In the genomic region with DNA sequence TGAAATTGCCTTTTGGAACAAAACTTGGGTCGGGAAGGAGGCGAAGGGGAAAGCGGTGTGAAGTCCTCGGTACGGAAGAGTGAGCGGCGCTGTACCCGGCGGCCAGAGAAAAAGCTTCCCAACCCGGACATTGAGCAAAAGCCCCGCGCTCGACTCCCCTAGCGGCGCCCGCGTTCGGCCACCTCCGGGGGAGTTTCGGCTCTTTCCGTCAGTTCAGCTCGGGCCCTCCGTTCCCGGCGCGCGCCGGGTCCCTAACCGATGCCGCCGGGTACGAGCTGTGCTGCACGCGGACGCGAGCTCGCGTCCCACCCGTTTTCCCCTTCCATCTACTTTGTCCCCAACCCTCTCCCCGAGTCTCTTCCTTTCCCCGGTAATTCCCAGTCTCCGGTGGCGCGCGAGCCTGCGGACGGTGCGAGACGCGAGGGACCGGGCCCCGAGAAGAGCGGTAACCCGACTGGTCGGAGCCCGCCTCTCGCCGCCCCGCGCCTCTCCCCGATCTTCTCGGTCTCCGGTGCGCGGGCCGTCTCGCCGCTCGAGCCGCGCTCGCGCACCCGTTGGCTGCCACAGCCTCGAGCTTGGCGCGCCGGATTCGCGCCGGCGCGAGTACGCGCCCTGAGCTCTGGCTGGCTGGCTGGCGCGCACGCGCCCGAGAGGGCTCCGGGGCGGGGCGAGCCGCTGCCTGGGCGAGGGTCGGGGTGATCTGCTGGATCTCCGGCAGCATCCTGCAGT, we compare ENCODE assay signal across 8 cellular contexts. TPM values are rescaled to one million over a fixed set of nuclear protein-coding genes. Genes with fewer than 3 reads are reported as not detected.
DNase-seq lines count a peak whose midpoint lies in the region; ATAC-seq, FAIRE-seq and TF ChIP-seq lines count a peak whose summit lies in the region.

No MANE protein-coding gene starts in this region.

- ATAC-seq in HG03442 (IDR thresholded peaks at IDR 0.05; ENCODE audit: unreplicated experiment) (peak; percentile 68), HepG2 (peak; percentile 87)

- peak; percentile 55; the same call in 1 of the 2 replicates for TF ChIP-seq RAD21 in HepG2 (CRISPR knock-in tag; IDR thresholded peaks at IDR 0.05)

- WGBS in HepG2 (ENCODE audit: low lambda C conversion rate), result 2% methylated on average over 46 of the region's 97 CpGs

- H2AFZ ChIP-seq in HepG2 (ENCODE audit: low read length), result peak overlapping the region; percentile 25

- peaks cover 42% of the 10 kb centered on the region for H3K79me2 ChIP-seq in HepG2 (ENCODE audit: insufficient read depth, low read length)

- peak overlapping the region; percentile 79 for H3K4me2 ChIP-seq in HepG2 (ENCODE audit: low read depth, low read length)

- H4K20me1 ChIP-seq in HepG2 (ENCODE audit: insufficient read depth, low read length), result peaks cover 3% of the 10 kb centered on the region; the same call in 1 of the 2 replicates

- POLR2A ChIA-PET in HepG2 (lab: Yijun Ruan, JAX), result interaction anchor here (0.6 to 2.2 kb wide), 34 partner anchors 9 to 374 kb away, joined by 3 to 41 read pairs (median 4); partner anchors contain the start of genes DNAJC22, TMBIM6 and TROAP

- TSS peak; percentile 93 for BruUV-seq in HepG2 (replicated peaks; lab: Mats Ljungman, UMichigan)

- H3K4me1 Mint-ChIP-seq in activated CD4-positive, alpha-beta T cell treated with anti-CD3 and anti-CD28 coated beads, Interleukin-2, amount 10 ng/mL, durations not matched to agents 24 days and 14 days, result peaks cover 30% of the 10 kb centered on the region

- H3K36me3 ChIP-seq in HepG2 (replicated peaks in 1 of 2; ENCODE audit: control insufficient read depth in 1 of 2, insufficient read depth in 2 of 2, low read length in 2 of 2), result no peaks in the 10 kb centered on the region; a peak in 1 of 5 replicates

- CTCF ChIA-PET in HepG2 (lab: Yijun Ruan, JAX; ENCODE audit: low intra/inter-chr PET ratio, low total read pairs), result no interaction called here

- H3K36me3 Mint-ChIP-seq in activated CD4-positive, alpha-beta T cell treated with anti-CD3 and anti-CD28 coated beads, Interleukin-2, amount 10 ng/mL, durations not matched to agents 24 days and 14 days (ENCODE audit: low read depth), result peaks cover 10% of the 10 kb centered on the region

- peaks cover 1% of the 10 kb centered on the region for H3K27me3 Mint-ChIP-seq in activated CD4-positive, alpha-beta T cell treated with anti-CD3 and anti-CD28 coated beads, Interleukin-2, amount 10 ng/mL, durations not matched to agents 24 days and 14 days

- intact Hi-C loops in activated CD4-positive, alpha-beta T cell treated with anti-CD3 and anti-CD28 coated beads, Interleukin-2, amount 10 ng/mL, durations not matched to agents 24 days and 14 days (cut with micrococcal nuclease), result loop anchor here (1.0 kb wide), 2 partner anchors 44 to 84 kb away; partner anchors contain the start of gene TROAP
- intact Hi-C loops in HepG2 (cut with micrococcal nuclease; ENCODE audit: unreplicated experiment), result loop anchor here (10.0 kb wide), 1 partner anchor 58 kb away; no protein-coding TSS in a partner anchor

- in situ Hi-C loops in HepG2 (cut with HindIII; ENCODE audit: extremely low pct_ligation_motif_present, low pct_unique_long_range_greater_than_20kb), result loop anchor here (5.0 kb wide), 1 partner anchor 130 kb away; no protein-coding TSS in a partner anchor

- peaks cover 56% of the 10 kb centered on the region for H3K4me1 ChIP-seq in HepG2 (ENCODE audit: insufficient read depth, low read length)

- peak overlapping the region; percentile 89 for H3K9ac ChIP-seq in HepG2 (ENCODE audit: insufficient read depth, low read depth, low read length)

- H3K27me3 ChIP-seq in HepG2 (ENCODE audit: control insufficient read depth in 1 of 2, insufficient read depth in 2 of 2, low read length in 2 of 2), result no peaks in the 10 kb centered on the region; a peak in 1 of 5 replicates

- no peak for FAIRE-seq in HepG2 (lab: Jason Lieb, UNC)

- no peaks in the 10 kb centered on the region for H3K9me3 ChIP-seq in HepG2 (ENCODE audit: low read length)

- TF ChIP-seq CTCF in coronary artery (IDR thresholded peaks at IDR 0.05), result no peak
- TF ChIP-seq CTCF in HepG2 (CRISPR knock-in tag; IDR thresholded peaks at IDR 0.05), result no peak

- DNase-seq in Ammon's horn (ENCODE audit: low spot score) (peak; percentile 79), NCI-H524 (lab: John Stamatoyannopoulos, UW) (peak; percentile 91 to 95), coronary artery (ENCODE audit: low spot score) (peak; percentile 93), HepG2 (ENCODE audit: low spot score) (peak; percentile 88)
- peak; percentile 97 for DNase-seq in activated CD4-positive, alpha-beta T cell treated with anti-CD3 and anti-CD28 coated beads, Interleukin-2, amount 10 ng/mL, durations not matched to agents 24 days and 14 days
- DNase-seq in stimulated activated CD4-positive, alpha-beta T cell treated with anti-CD3 and anti-CD28 coated beads, Interleukin-2, amount 100 ng/mL, for 4 hours (ENCODE audit: low read depth), result peak; percentile 72

- H3K27ac Mint-ChIP-seq in activated CD4-positive, alpha-beta T cell treated with anti-CD3 and anti-CD28 coated beads, Interleukin-2, amount 10 ng/mL, durations not matched to agents 24 days and 14 days, result peak overlapping the region; percentile 93

- H3K4me3 Mint-ChIP-seq in activated CD4-positive, alpha-beta T cell treated with anti-CD3 and anti-CD28 coated beads, Interleukin-2, amount 10 ng/mL, durations not matched to agents 24 days and 14 days, result peak overlapping the region; percentile 85

- H3K4me3 ChIP-seq in coronary artery (peak overlapping the region; percentile 85), HepG2 (replicated peaks in 1 of 3; ENCODE audit: insufficient read depth in 1 of 3, low read depth in 2 of 3, low read length in 3 of 3) (peak overlapping the region; percentile 80 to 97 (median 83))

- peak overlapping the region; percentile 74 to 95 for H3K27ac ChIP-seq in coronary artery
- peak overlapping the region; percentile 97 for H3K27ac ChIP-seq in HepG2 (ENCODE audit: extremely low read length, insufficient read depth, low read length)

- no peaks in the 10 kb centered on the region for H3K9me3 Mint-ChIP-seq in activated CD4-positive, alpha-beta T cell treated with anti-CD3 and anti-CD28 coated beads, Interleukin-2, amount 10 ng/mL, durations not matched to agents 24 days and 14 days

- TF ChIP-seq EP300 in HepG2 (IDR thresholded peaks at IDR 0.05; ENCODE audit: low read depth in 2 of 2, low read length in 2 of 2) (no peak), HepG2 (CRISPR knock-in tag; IDR thresholded peaks at IDR 0.05; ENCODE audit: borderline replicate concordance) (no peak)

- TF ChIP-seq POLR2A in GM19193 (IDR thresholded peaks at IDR 0.05; ENCODE audit: extremely low read depth, insufficient read depth, insufficient read length) (peak; percentile 93), HepG2 (IDR thresholded peaks at IDR 0.05; ENCODE audit: insufficient read depth in 1 of 2, low read depth in 2 of 2, low read length in 2 of 2) (peak; percentile 62 to 81)

RNA-seq across cellular contexts. Expression of gene SPATS2, which starts 0.4 kb away (rescaled TPM):
- 14.5 and 16.2 TPM in 2 replicates for total RNA-seq in activated CD4-positive, alpha-beta T cell treated with anti-CD3 and anti-CD28 coated beads, Interleukin-2, amount 10 ng/mL, durations not matched to agents 24 days and 14 days
- 19.3 and 27.2 TPM in 2 replicates for total RNA-seq in HepG2 (2016; rRNA removed; fragmentation: Illumina TruSeq; extraction: Trizol)
- 20.9 and 21.2 TPM in 2 replicates for total RNA-seq in HepG2 (2016; cell fraction: cytosol; rRNA removed; fragmentation: Illumina TruSeq; extraction: Trizol; ENCODE audit: low read depth)
- total RNA-seq in HepG2 (2016; cell fraction: insoluble cytoplasmic fraction; rRNA removed; fragmentation: Illumina TruSeq; extraction: Trizol), result 19.2 and 23.0 TPM in 2 replicates
- 22.6 and 23.1 TPM in 2 replicates for total RNA-seq in HepG2 (2016; cell fraction: membrane; rRNA removed; fragmentation: Illumina TruSeq; extraction: Trizol)
- total RNA-seq in HepG2 (2016; cell fraction: nucleus; rRNA removed; fragmentation: Illumina TruSeq; extraction: Trizol), result 16.9 and 19.5 TPM in 2 replicates
- polyA plus RNA-seq in HepG2 (2011; rRNA removed), result 24.9 and 28.1 TPM in 2 replicates
- polyA plus RNA-seq in HepG2 (2011; cell fraction: cytosol; rRNA removed), result 16.7 and 21.9 TPM in 2 replicates
- 15.8 and 19.7 TPM in 2 replicates for polyA plus RNA-seq in HepG2 (2011; cell fraction: nucleus; rRNA removed)
- 13.4 and 17.4 TPM in 2 replicates for polyA plus RNA-seq in HepG2 (2012)
- polyA plus RNA-seq in HepG2 (2016; cell fraction: cytosol; fragmentation: Illumina TruSeq; extraction: Trizol; ENCODE audit: low read depth), result 5.2 and 7.9 TPM in 2 replicates
- 30.6 and 32.3 TPM in 2 replicates for polyA plus RNA-seq in HepG2 (2016; cell fraction: insoluble cytoplasmic fraction; fragmentation: Illumina TruSeq; extraction: Trizol; ENCODE audit: low read depth)
- 16.0 and 17.8 TPM in 2 replicates for polyA plus RNA-seq in HepG2 (2016; cell fraction: membrane; fragmentation: Illumina TruSeq; extraction: Trizol; ENCODE audit: low read depth)
- polyA plus RNA-seq in HepG2 (2016; cell fraction: nucleus; fragmentation: Illumina TruSeq; extraction: Trizol; ENCODE audit: insufficient read depth, low read depth), result 32.3 and 37.2 TPM in 2 replicates
- 36.5 and 107 TPM in 2 replicates for polyA minus RNA-seq in HepG2 (2011; rRNA and poly(A)+ RNA removed; ENCODE audit: low replicate concordance)
- 22.7 and 27.1 TPM in 2 replicates for polyA minus RNA-seq in HepG2 (2011; cell fraction: cytosol; rRNA and poly(A)+ RNA removed)
- polyA minus RNA-seq in HepG2 (2011; cell fraction: nucleus; rRNA and poly(A)+ RNA removed), result 41.5 and 48.9 TPM in 2 replicates

RNA-seq across cellular contexts. Expression of gene DNAJC22, which starts 20.1 kb away (rescaled TPM):
- not detected in 2 replicates for total RNA-seq in activated CD4-positive, alpha-beta T cell treated with anti-CD3 and anti-CD28 coated beads, Interleukin-2, amount 10 ng/mL, durations not matched to agents 24 days and 14 days
- total RNA-seq in HepG2 (2016; rRNA removed; fragmentation: Illumina TruSeq; extraction: Trizol), result 23.0 and 31.7 TPM in 2 replicates
- 8.6 and 10.6 TPM in 2 replicates for total RNA-seq in HepG2 (2016; cell fraction: cytosol; rRNA removed; fragmentation: Illumina TruSeq; extraction: Trizol; ENCODE audit: low read depth)
- total RNA-seq in HepG2 (2016; cell fraction: insoluble cytoplasmic fraction; rRNA removed; fragmentation: Illumina TruSeq; extraction: Trizol), result 28.2 and 31.3 TPM in 2 replicates
- total RNA-seq in HepG2 (2016; cell fraction: membrane; rRNA removed; fragmentation: Illumina TruSeq; extraction: Trizol), result 31.0 and 32.2 TPM in 2 replicates
- 18.7 and 28.7 TPM in 2 replicates for total RNA-seq in HepG2 (2016; cell fraction: nucleus; rRNA removed; fragmentation: Illumina TruSeq; extraction: Trizol)
- polyA plus RNA-seq in HepG2 (2011; rRNA removed), result 25.2 and 25.3 TPM in 2 replicates
- 21.8 and 23.4 TPM in 2 replicates for polyA plus RNA-seq in HepG2 (2011; cell fraction: cytosol; rRNA removed)
- polyA plus RNA-seq in HepG2 (2011; cell fraction: nucleus; rRNA removed), result 17.7 and 19.2 TPM in 2 replicates
- 12.3 and 19.2 TPM in 2 replicates for polyA plus RNA-seq in HepG2 (2012)
- polyA plus RNA-seq in HepG2 (2016; cell fraction: cytosol; fragmentation: Illumina TruSeq; extraction: Trizol; ENCODE audit: low read depth), result 8.0 and 8.6 TPM in 2 replicates
- 23.5 TPM in 2 replicates for polyA plus RNA-seq in HepG2 (2016; cell fraction: insoluble cytoplasmic fraction; fragmentation: Illumina TruSeq; extraction: Trizol; ENCODE audit: low read depth)
- 19.8 and 20.5 TPM in 2 replicates for polyA plus RNA-seq in HepG2 (2016; cell fraction: membrane; fragmentation: Illumina TruSeq; extraction: Trizol; ENCODE audit: low read depth)
- 33.4 and 37.4 TPM in 2 replicates for polyA plus RNA-seq in HepG2 (2016; cell fraction: nucleus; fragmentation: Illumina TruSeq; extraction: Trizol; ENCODE audit: insufficient read depth, low read depth)
- 5.2 and 42.6 TPM in 2 replicates for polyA minus RNA-seq in HepG2 (2011; rRNA and poly(A)+ RNA removed; ENCODE audit: low replicate concordance)
- polyA minus RNA-seq in HepG2 (2011; cell fraction: cytosol; rRNA and poly(A)+ RNA removed), result 11.0 and 11.7 TPM in 2 replicates
- polyA minus RNA-seq in HepG2 (2011; cell fraction: nucleus; rRNA and poly(A)+ RNA removed), result 13.9 and 17.5 TPM in 2 replicates

RNA-seq across cellular contexts. Expression of gene C1QL4, which starts 29.8 kb away (rescaled TPM):
- not detected in 2 replicates for total RNA-seq in activated CD4-positive, alpha-beta T cell treated with anti-CD3 and anti-CD28 coated beads, Interleukin-2, amount 10 ng/mL, durations not matched to agents 24 days and 14 days
- not detected in 2 replicates for total RNA-seq in HepG2 (2016; rRNA removed; fragmentation: Illumina TruSeq; extraction: Trizol)
- not detected in 2 replicates for total RNA-seq in HepG2 (2016; cell fraction: cytosol; rRNA removed; fragmentation: Illumina TruSeq; extraction: Trizol; ENCODE audit: low read depth)
- total RNA-seq in HepG2 (2016; cell fraction: insoluble cytoplasmic fraction; rRNA removed; fragmentation: Illumina TruSeq; extraction: Trizol), result not detected in 2 replicates
- not detected in 2 replicates for total RNA-seq in HepG2 (2016; cell fraction: membrane; rRNA removed; fragmentation: Illumina TruSeq; extraction: Trizol)
- total RNA-seq in HepG2 (2016; cell fraction: nucleus; rRNA removed; fragmentation: Illumina TruSeq; extraction: Trizol), result not detected in 2 replicates
- polyA plus RNA-seq in HepG2 (2011; rRNA removed), result 0.03 TPM in 2 replicates
- 0.06 and 0.08 TPM in 2 replicates for polyA plus RNA-seq in HepG2 (2011; cell fraction: cytosol; rRNA removed)
- polyA plus RNA-seq in HepG2 (2011; cell fraction: nucleus; rRNA removed), result 0.07 TPM in 1 of 2 replicates, not detected in the other
- 0.07 and 0.12 TPM in 2 replicates for polyA plus RNA-seq in HepG2 (2012)
- polyA plus RNA-seq in HepG2 (2016; cell fraction: cytosol; fragmentation: Illumina TruSeq; extraction: Trizol; ENCODE audit: low read depth), result not detected in 2 replicates
- polyA plus RNA-seq in HepG2 (2016; cell fraction: insoluble cytoplasmic fraction; fragmentation: Illumina TruSeq; extraction: Trizol; ENCODE audit: low read depth), result not detected in 2 replicates
- not detected in 2 replicates for polyA plus RNA-seq in HepG2 (2016; cell fraction: membrane; fragmentation: Illumina TruSeq; extraction: Trizol; ENCODE audit: low read depth)
- not detected in 2 replicates for polyA plus RNA-seq in HepG2 (2016; cell fraction: nucleus; fragmentation: Illumina TruSeq; extraction: Trizol; ENCODE audit: insufficient read depth, low read depth)
- polyA minus RNA-seq in HepG2 (2011; rRNA and poly(A)+ RNA removed; ENCODE audit: low replicate concordance), result 0.09 TPM in 1 of 2 replicates, not detected in the other
- polyA minus RNA-seq in HepG2 (2011; cell fraction: cytosol; rRNA and poly(A)+ RNA removed), result not detected in 2 replicates
- polyA minus RNA-seq in HepG2 (2011; cell fraction: nucleus; rRNA and poly(A)+ RNA removed), result not detected in 2 replicates

RNA-seq across cellular contexts. Expression of gene TROAP, which starts 43.8 kb away (rescaled TPM):
- 49.9 and 51.6 TPM in 2 replicates for total RNA-seq in activated CD4-positive, alpha-beta T cell treated with anti-CD3 and anti-CD28 coated beads, Interleukin-2, amount 10 ng/mL, durations not matched to agents 24 days and 14 days
- 27.0 and 30.9 TPM in 2 replicates for total RNA-seq in HepG2 (2016; rRNA removed; fragmentation: Illumina TruSeq; extraction: Trizol)
- 39.0 and 40.8 TPM in 2 replicates for total RNA-seq in HepG2 (2016; cell fraction: cytosol; rRNA removed; fragmentation: Illumina TruSeq; extraction: Trizol; ENCODE audit: low read depth)
- 23.8 and 32.4 TPM in 2 replicates for total RNA-seq in HepG2 (2016; cell fraction: insoluble cytoplasmic fraction; rRNA removed; fragmentation: Illumina TruSeq; extraction: Trizol)
- total RNA-seq in HepG2 (2016; cell fraction: membrane; rRNA removed; fragmentation: Illumina TruSeq; extraction: Trizol), result 29.7 and 31.6 TPM in 2 replicates
- 29.6 and 32.8 TPM in 2 replicates for total RNA-seq in HepG2 (2016; cell fraction: nucleus; rRNA removed; fragmentation: Illumina TruSeq; extraction: Trizol)
- polyA plus RNA-seq in HepG2 (2011; rRNA removed), result 14.8 and 22.5 TPM in 2 replicates
- 5.9 and 12.4 TPM in 2 replicates for polyA plus RNA-seq in HepG2 (2011; cell fraction: cytosol; rRNA removed)
- 41.8 and 61.6 TPM in 2 replicates for polyA plus RNA-seq in HepG2 (2011; cell fraction: nucleus; rRNA removed)
- polyA plus RNA-seq in HepG2 (2012), result 10.3 and 16.7 TPM in 2 replicates
- 31.5 and 36.5 TPM in 2 replicates for polyA plus RNA-seq in HepG2 (2016; cell fraction: cytosol; fragmentation: Illumina TruSeq; extraction: Trizol; ENCODE audit: low read depth)
- polyA plus RNA-seq in HepG2 (2016; cell fraction: insoluble cytoplasmic fraction; fragmentation: Illumina TruSeq; extraction: Trizol; ENCODE audit: low read depth), result 34.0 and 36.9 TPM in 2 replicates
- polyA plus RNA-seq in HepG2 (2016; cell fraction: membrane; fragmentation: Illumina TruSeq; extraction: Trizol; ENCODE audit: low read depth), result 22.9 and 31.7 TPM in 2 replicates
- polyA plus RNA-seq in HepG2 (2016; cell fraction: nucleus; fragmentation: Illumina TruSeq; extraction: Trizol; ENCODE audit: insufficient read depth, low read depth), result 91.9 and 95.0 TPM in 2 replicates
- 20.0 and 123 TPM in 2 replicates for polyA minus RNA-seq in HepG2 (2011; rRNA and poly(A)+ RNA removed; ENCODE audit: low replicate concordance)
- polyA minus RNA-seq in HepG2 (2011; cell fraction: cytosol; rRNA and poly(A)+ RNA removed), result 6.9 and 7.2 TPM in 2 replicates
- 28.0 and 47.6 TPM in 2 replicates for polyA minus RNA-seq in HepG2 (2011; cell fraction: nucleus; rRNA and poly(A)+ RNA removed)

Comparison
In these comparisons a context has a peak if more than half of its experiments do, and no peak if none do; other contexts are left out.
1. Peak in every context shown above with its lines: DNase-seq, ATAC-seq, H3K4me3 ChIP-seq and H3K27ac ChIP-seq.